22 cellular contexts compared by ENCODE assay signal in genomic region chr1:183982172-183982963, GRCh38. TPM values are rescaled to one million over a fixed set of nuclear protein-coding genes. Genes with fewer than 3 reads are reported as not detected.
A peak's percentile ranks its signal among the peaks of the same experiment; 100 is the strongest.
DNase-seq lines count a peak whose midpoint lies in the region; ATAC-seq, FAIRE-seq and TF ChIP-seq lines count a peak whose summit lies in the region.
"Had no signal": no experiment of that assay in that cellular context is flagged by ENCODE, and none has a peak within 500 bp of the region (broad histone marks: within the 10 kb centered on the region; RNA-seq: fewer than 3 reads in every experiment).

No MANE protein-coding gene starts in this region.

- no peak for FAIRE-seq in HepG2 (lab: Jason Lieb, UNC)
- FAIRE-seq: GM12891 had no signal

- H3K9me3 ChIP-seq in HepG2 (ENCODE audit: low read length) (no peaks in the 10 kb centered on the region), right lobe of liver (no peaks in the 10 kb centered on the region)
- H3K9me3 ChIP-seq: BE2C had no signal

- peak overlapping the region in 4 of 6 donors; percentile 6 to 75 (median 68) for H3K27ac Mint-ChIP-seq in immature natural killer cell
- H3K27ac Mint-ChIP-seq: CD4-positive, alpha-beta memory T cell had no signal

- TF ChIP-seq RAD21 in HepG2 (CRISPR knock-in tag; IDR thresholded peaks at IDR 0.05), result no peak

- TF ChIP-seq EP300 in HepG2 (IDR thresholded peaks at IDR 0.05; ENCODE audit: low read depth in 2 of 2, low read length in 2 of 2) (no peak), HepG2 (CRISPR knock-in tag; IDR thresholded peaks at IDR 0.05; ENCODE audit: borderline replicate concordance) (no peak)

- in situ Hi-C loops in HepG2 (cut with HindIII; ENCODE audit: extremely low pct_ligation_motif_present, low pct_unique_long_range_greater_than_20kb), result no loop called here

- no peak overlapping the region for H3K9ac ChIP-seq in HepG2 (ENCODE audit: insufficient read depth, low read depth, low read length)

- peaks cover 0 to 32% of the 10 kb centered on the region in 2 donors for H3K4me1 Mint-ChIP-seq in immature natural killer cell

- H3K79me2 ChIP-seq in HepG2 (ENCODE audit: insufficient read depth, low read length), result no peaks in the 10 kb centered on the region

- no peak overlapping the region for H3K4me2 ChIP-seq in HepG2 (ENCODE audit: low read depth, low read length)

- H4K20me1 ChIP-seq in HepG2 (ENCODE audit: insufficient read depth, low read length), result no peaks in the 10 kb centered on the region

- peak overlapping the region in 1 of 5 donors; percentile 40 for H3K4me3 Mint-ChIP-seq in immature natural killer cell
- H3K4me3 Mint-ChIP-seq: CD4-positive, alpha-beta memory T cell had no signal

- TF ChIP-seq CTCF in HepG2 (CRISPR knock-in tag; IDR thresholded peaks at IDR 0.05) (no peak), right lobe of liver (IDR thresholded peaks at IDR 0.05) (no peak)

- 41% methylated on average over 9 of the region's 9 CpGs for WGBS in HepG2 (ENCODE audit: low lambda C conversion rate)
- WGBS in right lobe of liver (ENCODE audit: insufficient coverage, low coverage, low lambda C conversion rate, missing lambda C conversion rate), result 52% methylated on average over 9 of the region's 9 CpGs

- peaks cover 0 to 5% (median 0%) of the 10 kb centered on the region in 3 donors for H3K27me3 Mint-ChIP-seq in immature natural killer cell (ENCODE audit: low read depth in 3 of 3)
- H3K27me3 Mint-ChIP-seq: CD4-positive, alpha-beta memory T cell had no signal

- H3K4me3 ChIP-seq in HepG2 (replicated peaks in 1 of 3; ENCODE audit: insufficient read depth in 1 of 3, low read depth in 2 of 3, low read length in 3 of 3) (no peak overlapping the region), right lobe of liver (no peak overlapping the region)

- H3K4me1 ChIP-seq in HepG2 (ENCODE audit: insufficient read depth, low read length) (peaks cover 28% of the 10 kb centered on the region), right lobe of liver (no peaks in the 10 kb centered on the region)
- H3K4me1 ChIP-seq: BE2C had no signal

- POLR2A ChIA-PET in HepG2 (lab: Yijun Ruan, JAX), result no interaction called here

- intact Hi-C loops in HepG2 (cut with micrococcal nuclease; ENCODE audit: unreplicated experiment) (no loop called here), right lobe of liver (cut with DNase I) (no loop called here)

- peaks cover 3 to 8% (median 6%) of the 10 kb centered on the region in 3 donors for H3K36me3 Mint-ChIP-seq in immature natural killer cell
- H3K36me3 Mint-ChIP-seq: CD4-positive, alpha-beta memory T cell had no signal

- BruUV-seq in HepG2 (replicated peaks; lab: Mats Ljungman, UMichigan), result no TSS peak

- CTCF ChIA-PET in HepG2 (lab: Yijun Ruan, JAX; ENCODE audit: low intra/inter-chr PET ratio, low total read pairs), result no interaction called here

- H3K27ac ChIP-seq in HepG2 (ENCODE audit: extremely low read length, insufficient read depth, low read length), result no peak overlapping the region
- H3K27ac ChIP-seq in right lobe of liver, result no peak overlapping the region
- peak overlapping the region; percentile 90 for H3K27ac ChIP-seq in angular gyrus (ENCODE audit: low read depth, low read length)
- peak overlapping the region; percentile 95 for H3K27ac ChIP-seq in temporal lobe (ENCODE audit: low read depth, low read length)

- H2AFZ ChIP-seq in HepG2 (ENCODE audit: low read length), result no peak overlapping the region

- H3K36me3 ChIP-seq in HepG2 (replicated peaks in 1 of 2; ENCODE audit: control insufficient read depth in 1 of 2, insufficient read depth in 2 of 2, low read length in 2 of 2), result no peaks in the 10 kb centered on the region
- H3K36me3 ChIP-seq in right lobe of liver, result no peaks in the 10 kb centered on the region
- H3K36me3 ChIP-seq: BE2C had no signal

- DNase-seq in HepG2 (ENCODE audit: low spot score), result no peak
- DNase-seq in right lobe of liver, result no peak
- DNase-seq in immature natural killer cell, result no peak
- no peak for DNase-seq in activated CD4-positive, alpha-beta T cell treated with anti-CD3 and anti-CD28 coated beads, Interleukin-2, amount 50 U/mL, for 48 hours
- no peak for DNase-seq in NCI-H1436 (lab: John Stamatoyannopoulos, UW)
- DNase-seq: BE2C; CD4-positive, alpha-beta memory T cell; DMS53; EL; GOT3; HFFc6; NCI-H1417 treated with DMSO at 0.1 percent for 48 hours; NCI-H1930; NCI-H446; NCI-H69; NK-92 treated with Interleukin-12 subunit alpha and Interleukin-12 subunit beta, amount 100 ng/mL, for 24 hours; RPMI8226; SHP77 treated with DMSO at 0.1 percent for 48 hours had no signal

- TF ChIP-seq POLR2A in HepG2 (IDR thresholded peaks at IDR 0.05; ENCODE audit: insufficient read depth in 1 of 2, low read depth in 2 of 2, low read length in 2 of 2) (no peak), right lobe of liver (IDR thresholded peaks at IDR 0.05) (no peak)

- ATAC-seq in HepG2 (no peak), right lobe of liver (no peak), GM19324 (IDR thresholded peaks at IDR 0.05; ENCODE audit: low FRiP score, unreplicated experiment) (no peak)

- H3K9me3 Mint-ChIP-seq in immature natural killer cell, result no peaks in the 10 kb centered on the region
- H3K9me3 Mint-ChIP-seq: CD4-positive, alpha-beta memory T cell; HFFc6 had no signal

- H3K27me3 ChIP-seq in HepG2 (ENCODE audit: control insufficient read depth in 1 of 2, insufficient read depth in 2 of 2, low read length in 2 of 2) (no peaks in the 10 kb centered on the region; a peak in 1 of 5 replicates), right lobe of liver (no peaks in the 10 kb centered on the region)
- H3K27me3 ChIP-seq: BE2C had no signal

TF ChIP-seq in HepG2, 621 proteins besides CTCF, POLR2A, EP300 and RAD21 (continues in another document):
- no peak for TF ChIP-seq ZNF317 (CRISPR knock-in tag; IDR thresholded peaks at IDR 0.05)
- TF ChIP-seq ZFX (CRISPR knock-in tag; IDR thresholded peaks at IDR 0.05; ENCODE audit: low read depth), result no peak
- TF ChIP-seq ZBTB14 (CRISPR knock-in tag; IDR thresholded peaks at IDR 0.05), result no peak
- TF ChIP-seq ZNF660 (CRISPR knock-in tag; IDR thresholded peaks at IDR 0.05; ENCODE audit: borderline replicate concordance, low read depth), result no peak
- TF ChIP-seq MAFK (conservative IDR thresholded peaks at IDR 0.05 in 1 of 2, IDR thresholded peaks at IDR 0.05 in 1 of 2; ENCODE audit: low read length in 2 of 2), result peak; percentile 99 to 100
- peak; percentile 99 for TF ChIP-seq MAFF (IDR thresholded peaks at IDR 0.05; ENCODE audit: low read depth, low read length)
- TF ChIP-seq ZNF431 (CRISPR knock-in tag; IDR thresholded peaks at IDR 0.05; ENCODE audit: borderline replicate concordance, low read depth), result no peak
- 0 out of 2 replicates have a peak, but pooled peaks have one; percentile 17 for TF ChIP-seq FOSL2 (CRISPR knock-in tag; IDR thresholded peaks at IDR 0.05)
- no peak for TF ChIP-seq TCF7 (IDR thresholded peaks at IDR 0.05; ENCODE audit: low read depth)
- TF ChIP-seq U2AF1 (optimal IDR thresholded peaks at IDR 0.05; ENCODE audit: low read depth, low read length), result no peak

RNA-seq across cellular contexts. Expression of gene COLGALT2, which starts 55.2 kb away (rescaled TPM):
- total RNA-seq in HepG2 (2016; rRNA removed; fragmentation: Illumina TruSeq; extraction: Trizol) (3.4 and 6.2 TPM in 2 replicates), right lobe of liver (under 1 TPM in 5 of 6 experiments, not detected in 1; 0.04 to 0.20 (median 0.17) TPM), temporal lobe (16.7 TPM)
- total RNA-seq in HepG2 (2016; cell fraction: cytosol; rRNA removed; fragmentation: Illumina TruSeq; extraction: Trizol; ENCODE audit: low read depth), result 0.44 and 0.81 TPM in 2 replicates
- total RNA-seq in HepG2 (2016; cell fraction: insoluble cytoplasmic fraction; rRNA removed; fragmentation: Illumina TruSeq; extraction: Trizol), result 3.4 and 6.0 TPM in 2 replicates
- total RNA-seq in HepG2 (2016; cell fraction: membrane; rRNA removed; fragmentation: Illumina TruSeq; extraction: Trizol), result 2.0 and 2.2 TPM in 2 replicates
- 9.4 and 12.5 TPM in 2 replicates for total RNA-seq in HepG2 (2016; cell fraction: nucleus; rRNA removed; fragmentation: Illumina TruSeq; extraction: Trizol)
- polyA plus RNA-seq in HepG2 (2011; rRNA removed) (2.4 and 3.3 TPM in 2 replicates), immature natural killer cell (10 to 100 TPM in 1 of 3 donors, 1 to 10 TPM in 2; 1.2 to 13.0 (median 9.0) TPM)
- polyA plus RNA-seq in HepG2 (2011; cell fraction: cytosol; rRNA removed), result 2.5 and 3.3 TPM in 2 replicates
- polyA plus RNA-seq in HepG2 (2011; cell fraction: nucleus; rRNA removed), result 4.9 and 8.5 TPM in 2 replicates
- 0.56 and 1.7 TPM in 2 replicates for polyA plus RNA-seq in HepG2 (2012)
- polyA plus RNA-seq in HepG2 (2016; cell fraction: cytosol; fragmentation: Illumina TruSeq; extraction: Trizol; ENCODE audit: low read depth), result 0.26 and 0.44 TPM in 2 replicates
- polyA plus RNA-seq in HepG2 (2016; cell fraction: insoluble cytoplasmic fraction; fragmentation: Illumina TruSeq; extraction: Trizol; ENCODE audit: low read depth), result 3.1 and 3.2 TPM in 2 replicates
- 0.97 and 1.1 TPM in 2 replicates for polyA plus RNA-seq in HepG2 (2016; cell fraction: membrane; fragmentation: Illumina TruSeq; extraction: Trizol; ENCODE audit: low read depth)
- 11.0 and 13.1 TPM in 2 replicates for polyA plus RNA-seq in HepG2 (2016; cell fraction: nucleus; fragmentation: Illumina TruSeq; extraction: Trizol; ENCODE audit: insufficient read depth, low read depth)
- polyA minus RNA-seq in HepG2 (2011; rRNA and poly(A)+ RNA removed; ENCODE audit: low replicate concordance), result 4.2 TPM in 1 of 2 replicates, not detected in the other
- polyA minus RNA-seq in HepG2 (2011; cell fraction: cytosol; rRNA and poly(A)+ RNA removed), result 2.5 and 3.3 TPM in 2 replicates
- polyA minus RNA-seq in HepG2 (2011; cell fraction: nucleus; rRNA and poly(A)+ RNA removed), result 7.1 and 11.3 TPM in 2 replicates

Comparison
In these comparisons a context has a peak if more than half of its experiments do, and no peak if none do; other contexts are left out.
1. H3K27ac ChIP-seq: peak in angular gyrus (single experiment) and temporal lobe (single experiment); none in HepG2 (single experiment) and right lobe of liver (0 of 3).